8 cellular contexts compared by ENCODE assay signal in the genomic region with DNA sequence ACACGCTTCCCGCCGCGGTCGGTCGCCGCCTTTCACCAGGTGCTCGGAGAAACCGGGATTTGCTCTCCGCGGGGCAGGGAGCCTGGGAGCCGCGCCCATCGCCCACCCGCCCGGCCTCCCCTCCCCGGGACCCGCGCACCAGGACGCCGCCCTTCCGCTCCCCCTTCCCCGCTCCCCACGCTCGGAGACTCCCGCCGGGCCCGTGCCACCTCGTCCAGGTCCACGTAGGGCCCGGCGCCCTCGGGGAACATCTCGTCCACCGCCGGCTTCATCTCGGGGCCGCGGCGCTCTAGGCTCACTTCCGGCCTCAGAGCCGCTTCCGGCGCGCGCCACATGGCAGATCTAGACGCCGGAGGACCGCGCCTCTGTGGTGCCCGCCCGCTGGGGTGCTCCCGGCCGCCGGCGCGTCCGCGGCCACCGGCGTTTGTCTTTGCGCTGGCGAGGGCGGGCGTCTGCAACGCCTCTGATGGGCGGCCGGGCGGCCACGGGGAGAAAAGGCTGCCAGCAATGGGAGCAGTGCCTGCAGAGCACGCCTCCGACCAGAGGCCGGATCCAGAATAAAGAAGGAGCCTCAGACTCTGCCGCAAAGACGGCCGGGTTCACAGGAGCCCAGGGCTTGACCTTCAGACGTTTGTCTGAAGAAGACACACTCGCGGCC. TPM values are rescaled to one million over a fixed set of nuclear protein-coding genes. Genes with fewer than 3 reads are reported as not detected.
DNase-seq lines count a peak whose midpoint lies in the region; ATAC-seq and TF ChIP-seq lines count a peak whose summit lies in the region.

Gene COPS9, minus strand, starts transcription at position 293 of the 658 bp plus-strand sequence. Its CDS starts 21 bp downstream, at position 272.

- TF ChIP-seq CTCF in LNCaP clone FGC (IDR thresholded peaks at IDR 0.05; ENCODE audit: control insufficient read depth, extremely low read depth, insufficient read depth) (no peak), fibroblast of villous mesenchyme (IDR thresholded peaks at IDR 0.05; ENCODE audit: insufficient read depth, low read depth, low read length) (no peak), neural crest cell (conservative IDR thresholded peaks at IDR 0.05) (no peak)

- H3K4me3 ChIP-seq in LNCaP clone FGC (ENCODE audit: low read depth, low read length): peak within 1 kb of the TSS; percentile 96
- peak within 1 kb of the TSS; percentile 83 for H3K4me3 ChIP-seq in fibroblast of villous mesenchyme (ENCODE audit: low read depth, low read length)

- H3K4me1 Mint-ChIP-seq in neural crest cell: peaks cover 12% of the 10 kb centered on the region
- peaks cover 44% of the 10 kb centered on the region for H3K4me1 Mint-ChIP-seq in stimulated activated naive CD8-positive, alpha-beta T cell treated with anti-CD3 and anti-CD28 coated beads, Interleukin-15, amount 100 ng/mL, for 72 hours

- H3K9me3 Mint-ChIP-seq in neural crest cell: no peaks in the 10 kb centered on the region
- H3K9me3 Mint-ChIP-seq in stimulated activated naive CD8-positive, alpha-beta T cell treated with anti-CD3 and anti-CD28 coated beads, Interleukin-15, amount 100 ng/mL, for 72 hours: no peaks in the 10 kb centered on the region

- peak; percentile 97 for ATAC-seq in stimulated activated naive CD8-positive, alpha-beta T cell treated with anti-CD3 and anti-CD28 coated beads, Interleukin-15, amount 100 ng/mL, for 72 hours

- H3K27me3 Mint-ChIP-seq in neural crest cell (ENCODE audit: low read depth): peaks cover 14% of the 10 kb centered on the region
- H3K27me3 Mint-ChIP-seq in stimulated activated naive CD8-positive, alpha-beta T cell treated with anti-CD3 and anti-CD28 coated beads, Interleukin-15, amount 100 ng/mL, for 72 hours: no peaks in the 10 kb centered on the region

- peaks cover 2% of the 10 kb centered on the region for H3K36me3 Mint-ChIP-seq in neural crest cell (ENCODE audit: low read depth)

- H3K27ac Mint-ChIP-seq in neural crest cell (ENCODE audit: unreplicated experiment): peak within 1 kb of the TSS; percentile 92
- H3K27ac Mint-ChIP-seq in stimulated activated naive CD8-positive, alpha-beta T cell treated with anti-CD3 and anti-CD28 coated beads, Interleukin-15, amount 100 ng/mL, for 72 hours: peak within 1 kb of the TSS; percentile 95 to 96

- DNase-seq in EH (ENCODE audit: low read depth): peak; percentile 86
- DNase-seq in GOT3 (lab: John Stamatoyannopoulos, UW): peak; percentile 58
- DNase-seq in LNCaP clone FGC (ENCODE audit: low read depth): peak; percentile 32
- peak; percentile 57 for DNase-seq in SHP77 treated with DMSO at 0.1 percent for 48 hours (lab: John Stamatoyannopoulos, UW)
- peak; percentile 77 for DNase-seq in activated gamma-delta T cell (lab: John Stamatoyannopoulos, UW)
- DNase-seq in fibroblast of villous mesenchyme (ENCODE audit: low read depth): peak; percentile 88
- DNase-seq in neural crest cell (ENCODE audit: low read depth, low spot score): peak; percentile 84
- DNase-seq in stimulated activated naive CD8-positive, alpha-beta T cell treated with anti-CD3 and anti-CD28 coated beads, Interleukin-15, amount 100 ng/mL, for 72 hours: peak; percentile 89 to 90

- peak within 1 kb of the TSS; percentile 97 for H3K4me3 Mint-ChIP-seq in neural crest cell
- peak within 1 kb of the TSS; percentile 94 to 99 for H3K4me3 Mint-ChIP-seq in stimulated activated naive CD8-positive, alpha-beta T cell treated with anti-CD3 and anti-CD28 coated beads, Interleukin-15, amount 100 ng/mL, for 72 hours

RNA-seq across cellular contexts. Expression of gene COPS9, which starts in this region (rescaled TPM):
- 102 and 114 TPM in 2 replicates for total RNA-seq in fibroblast of villous mesenchyme
- 138 and 143 TPM in 2 replicates for total RNA-seq in neural crest cell

Comparison
In these comparisons a context has a peak if more than half of its experiments do, and no peak if none do; other contexts are left out.
1. Peak in every context shown above with its lines: DNase-seq, ATAC-seq and H3K4me3 ChIP-seq.
2. DNase-seq: peak in every context shown above with its lines; median percentile 90 in stimulated activated naive CD8-positive, alpha-beta T cell treated with anti-CD3 and anti-CD28 coated beads, Interleukin-15, amount 100 ng/mL, for 72 hours; 88 in fibroblast of villous mesenchyme; 86 in EH; 84 in neural crest cell; 77 in activated gamma-delta T cell; 58 in GOT3; 57 in SHP77 treated with DMSO at 0.1 percent for 48 hours; 32 in LNCaP clone FGC.